ENCODE assay signal across 8 cellular contexts in the genomic region with DNA sequence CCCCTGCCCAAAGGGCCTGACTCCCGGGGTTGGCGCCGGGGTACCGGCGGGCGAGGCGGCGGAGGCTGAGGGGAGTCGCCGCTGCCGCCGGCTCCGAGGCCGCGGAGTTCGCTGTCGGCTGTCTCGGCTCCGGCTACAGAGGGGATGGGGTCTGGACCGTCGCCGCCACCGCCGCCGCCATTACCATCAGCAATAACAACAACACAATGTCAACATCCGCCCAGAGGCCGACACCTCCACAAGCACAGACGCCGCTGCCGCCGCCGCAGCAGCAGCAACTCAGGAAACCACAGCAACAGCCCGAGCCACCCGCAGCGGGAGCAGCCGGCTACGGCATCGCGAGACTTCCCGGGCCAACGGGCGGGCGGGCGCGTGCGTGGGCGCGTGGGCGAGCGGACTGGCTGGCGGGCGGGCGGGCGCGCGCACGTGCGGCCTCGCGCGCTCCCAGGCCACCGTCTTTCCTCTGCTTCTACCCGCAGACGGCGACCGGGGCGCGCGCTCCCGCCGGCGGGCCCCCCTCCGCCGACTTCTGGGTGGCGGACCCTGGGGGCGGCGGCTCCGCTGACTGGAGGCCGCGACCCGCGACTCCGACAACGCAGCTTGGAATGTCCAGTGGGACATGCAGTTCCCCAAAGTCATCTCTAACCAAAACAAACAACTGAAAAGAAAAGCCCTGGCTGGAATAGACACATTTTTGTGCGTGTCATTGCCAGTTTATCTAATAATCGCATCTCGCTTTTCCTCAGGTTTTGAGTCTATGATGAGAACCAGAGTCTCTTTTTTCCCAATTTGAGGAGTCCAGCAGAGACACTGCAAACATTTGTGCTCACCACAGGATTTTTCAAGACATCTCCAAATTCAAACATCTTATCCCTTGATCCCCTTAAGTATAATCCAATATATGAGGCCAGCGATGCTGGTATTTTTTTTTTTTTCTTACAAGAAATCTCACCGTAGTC. TPM values are rescaled to one million over a fixed set of nuclear protein-coding genes. Genes with fewer than 3 reads are reported as not detected.
DNase-seq lines count a peak whose midpoint lies in the region; ATAC-seq and TF ChIP-seq lines count a peak whose summit lies in the region.

TSS of gene CHIC2 (minus strand) at position 289 of the 959 bp plus-strand sequence. CDS start 305 bp downstream, outside the sequence.

- H3K4me1 ChIP-seq in adipocyte (ENCODE audit: control insufficient read depth, insufficient read depth, low read length) (peaks cover 58% of the 10 kb centered on the region), cardiac muscle cell (ENCODE audit: low read depth) (peaks cover 34% of the 10 kb centered on the region), parathyroid adenoma (peaks cover 4% of the 10 kb centered on the region), tibial artery (peaks cover 0 to 60% (median 29%) of the 10 kb centered on the region in 4 donors)

- peak within 1 kb of the TSS; percentile 98 for H3K4me3 ChIP-seq in adipocyte (ENCODE audit: low read length)
- H3K4me3 ChIP-seq in cardiac muscle cell: peak within 1 kb of the TSS; percentile 80
- peak within 1 kb of the TSS; percentile 73 for H3K4me3 ChIP-seq in parathyroid adenoma (ENCODE audit: low read depth, low read length)
- H3K4me3 ChIP-seq in tibial artery: peak within 1 kb of the TSS; percentile 90 to 93

- ATAC-seq in HG02852 (IDR thresholded peaks at IDR 0.05; ENCODE audit: unreplicated experiment): peak; percentile 96
- peak; percentile 93 to 94 (median 94) for ATAC-seq in T-cell (replicated peaks in 1 of 4)

- H3K36me3 Mint-ChIP-seq in T-cell: peaks cover 15% of the 10 kb centered on the region

- DNase-seq in GM13976 (ENCODE audit: low spot score) (peak; percentile 95), NCI-H146 (lab: John Stamatoyannopoulos, UW) (peak; percentile 98), T-cell (peak; percentile 92 to 98 (median 97)), adipocyte (ENCODE audit: low read depth) (peak; percentile 98), cardiac muscle cell (ENCODE audit: low read depth in 1 of 2, low spot score in 1 of 2) (peak; percentile 96 to 97), tibial artery (peak; percentile 95 to 97)

- no peaks in the 10 kb centered on the region for H3K36me3 ChIP-seq in adipocyte (ENCODE audit: control insufficient read depth, insufficient read depth, low read length, severe bottlenecking)
- no peaks in the 10 kb centered on the region for H3K36me3 ChIP-seq in cardiac muscle cell
- H3K36me3 ChIP-seq in parathyroid adenoma (ENCODE audit: control insufficient read depth, insufficient read depth, low read length): no peaks in the 10 kb centered on the region
- H3K36me3 ChIP-seq in tibial artery: no peaks in the 10 kb centered on the region

- H3K9ac ChIP-seq in adipocyte (ENCODE audit: low read length) (peak within 1 kb of the TSS; percentile 99), parathyroid adenoma (peak within 1 kb of the TSS; percentile 49)

- H3K27me3 ChIP-seq in adipocyte (replicated peaks; ENCODE audit: control insufficient read depth, insufficient read depth, low read length) (no peaks in the 10 kb centered on the region), cardiac muscle cell (no peaks in the 10 kb centered on the region), parathyroid adenoma (ENCODE audit: control insufficient read depth, insufficient read depth, low read length) (no peaks in the 10 kb centered on the region), tibial artery (no peaks in the 10 kb centered on the region)

- peaks cover 45 to 51% (median 46%) of the 10 kb centered on the region in 3 donors for H3K4me1 Mint-ChIP-seq in T-cell

- peak within 1 kb of the TSS; percentile 89 to 99 (median 98) for H3K4me3 Mint-ChIP-seq in T-cell

- in situ Hi-C loops in GM13976 (cut with MboI; ENCODE audit: low sequenced_read_pairs, unreplicated experiment): no loop called here

- intact Hi-C loops in tibial artery (cut with DNase I; ENCODE audit: low total_unique reads): no loop called here

- TF ChIP-seq CTCF in GM13976 (IDR thresholded peaks at IDR 0.05; ENCODE audit: borderline replicate concordance, control extremely low read depth, extremely low read depth, insufficient read depth, missing control alignments): no peak
- no peak for TF ChIP-seq CTCF in cardiac muscle cell (IDR thresholded peaks at IDR 0.05; ENCODE audit: low read depth, low read length)
- TF ChIP-seq CTCF in parathyroid adenoma (IDR thresholded peaks at IDR 0.05): no peak
- no peak for TF ChIP-seq CTCF in tibial artery (IDR thresholded peaks at IDR 0.05)

- H3K27ac ChIP-seq in cardiac muscle cell: peak within 1 kb of the TSS; percentile 81
- peak within 1 kb of the TSS; percentile 78 for H3K27ac ChIP-seq in parathyroid adenoma
- peak within 1 kb of the TSS; percentile 93 to 98 for H3K27ac ChIP-seq in tibial artery

- CTCF ChIA-PET in T-cell (lab: Charles Lee): interaction anchor here in 1 of 2 donors (1.6 kb wide), 1 partner anchor 10 kb away, joined by 7 read pairs; no protein-coding TSS in a partner anchor

- peaks cover 13% of the 10 kb centered on the region for H3K79me2 ChIP-seq in parathyroid adenoma

- no peaks in the 10 kb centered on the region for H3K9me3 ChIP-seq in adipocyte (ENCODE audit: control insufficient read depth, low read length)
- H3K9me3 ChIP-seq in cardiac muscle cell (ENCODE audit: low read depth): no peaks in the 10 kb centered on the region
- no peaks in the 10 kb centered on the region for H3K9me3 ChIP-seq in parathyroid adenoma (ENCODE audit: control insufficient read depth, low read length)
- H3K9me3 ChIP-seq in tibial artery: no peaks in the 10 kb centered on the region

- H3K27me3 Mint-ChIP-seq in T-cell: no peaks in the 10 kb centered on the region

- H3K4me2 ChIP-seq in parathyroid adenoma (ENCODE audit: low read length): peak within 1 kb of the TSS; percentile 79

- peak within 1 kb of the TSS; percentile 89 for H2AFZ ChIP-seq in parathyroid adenoma

- POLR2A ChIA-PET in T-cell (lab: Charles Lee): interaction anchor here (0.5 to 0.6 kb wide), 3 partner anchors 24 to 79 kb away, joined by 3 to 5 read pairs (median 3); no protein-coding TSS in a partner anchor

- no peaks in the 10 kb centered on the region for H3K9me3 Mint-ChIP-seq in T-cell

- peak within 1 kb of the TSS; percentile 98 to 99 for H3K27ac Mint-ChIP-seq in T-cell

RNA-seq across cellular contexts. Expression of gene CHIC2, which starts in this region (rescaled TPM):
- total RNA-seq in T-cell: 10 to 100 TPM; 38.8 to 59.3 (median 40.5) TPM
- 35.4 and 43.9 TPM in 2 replicates for total RNA-seq in cardiac muscle cell
- polyA plus RNA-seq in cardiac muscle cell: 36.5 and 37.6 TPM in 2 replicates

Comparison
In these comparisons a context has a peak if more than half of its experiments do, and no peak if none do; other contexts are left out.
1. Peak in every context shown above with its lines: DNase-seq, ATAC-seq, H3K4me3 ChIP-seq and H3K27ac ChIP-seq.